In the genomic region with DNA sequence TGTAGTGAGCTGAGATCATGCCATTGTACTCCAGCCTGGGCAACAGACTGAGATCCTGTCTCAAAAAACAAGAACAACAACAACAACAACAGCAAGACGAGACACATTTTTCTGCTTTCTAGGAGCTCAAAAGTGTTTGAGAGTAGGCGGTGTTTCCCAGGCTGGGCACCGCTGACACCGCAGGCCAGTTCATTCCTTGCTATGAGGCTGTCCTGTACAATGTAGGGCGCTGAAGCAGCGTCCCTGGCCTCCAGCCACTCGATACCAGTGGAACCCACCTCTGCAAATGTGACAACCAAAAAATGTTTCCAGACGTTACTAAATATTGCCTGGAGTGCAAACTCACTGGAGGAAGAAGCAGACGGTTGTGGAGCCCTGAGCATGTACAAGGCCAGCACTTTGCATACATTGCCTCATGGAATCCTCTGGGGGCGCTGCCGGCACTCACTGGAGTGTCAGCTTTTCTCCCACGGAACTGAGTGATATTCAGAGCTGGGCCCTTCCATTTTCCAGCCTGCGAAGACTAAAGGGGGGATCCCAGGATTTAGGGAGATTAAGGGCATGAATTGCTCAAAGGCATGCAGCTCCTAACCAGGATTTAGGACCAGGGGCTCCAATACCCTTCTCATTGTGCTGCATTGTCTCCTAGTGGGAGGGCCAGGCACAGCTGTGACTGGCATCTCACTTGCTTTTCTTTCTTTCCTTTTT, we compare ENCODE assay signal across 8 cellular contexts. TPM values are rescaled to one million over a fixed set of nuclear protein-coding genes. Genes with fewer than 3 reads are reported as not detected.
DNase-seq lines count a peak whose midpoint lies in the region; ATAC-seq and TF ChIP-seq lines count a peak whose summit lies in the region.

No MANE protein-coding gene starts in this region.

- H2AK5ac ChIP-seq in IMR-90 (ENCODE audit: low read depth, low read length): no peak overlapping the region

- H3K9me3 Mint-ChIP-seq in activated naive CD8-positive, alpha-beta T cell treated with anti-CD3 and anti-CD28 coated beads, Interleukin-2, amount 10 ng/mL, durations not matched to agents 7 days and 5 days: no peaks in the 10 kb centered on the region

- dilution Hi-C loops in IMR-90 (cut with HindIII; ENCODE audit: low sequenced_read_pairs, unreplicated experiment): no loop called here

- intact Hi-C loops in IMR-90 (cut with micrococcal nuclease) (loop anchor here (10.0 kb wide), 2 partner anchors 61 to 321 kb away; no protein-coding TSS in a partner anchor), left cardiac atrium (cut with DNase I) (no loop called here), psoas muscle (cut with DNase I) (loop anchor here in 1 of 2 donors (10.0 kb wide), 1 partner anchor 91 kb away; no protein-coding TSS in a partner anchor)

- no peak overlapping the region for H3K4me2 ChIP-seq in IMR-90 (ENCODE audit: low read depth, low read length)

- H3K4me3 Mint-ChIP-seq in activated naive CD8-positive, alpha-beta T cell treated with anti-CD3 and anti-CD28 coated beads, Interleukin-2, amount 10 ng/mL, durations not matched to agents 7 days and 5 days: no peak overlapping the region

- H3K4me1 Mint-ChIP-seq in activated naive CD8-positive, alpha-beta T cell treated with anti-CD3 and anti-CD28 coated beads, Interleukin-2, amount 10 ng/mL, durations not matched to agents 7 days and 5 days: peaks cover 16% of the 10 kb centered on the region

- no peaks in the 10 kb centered on the region for H3K36me3 ChIP-seq in IMR-90 (ENCODE audit: control insufficient read depth, insufficient read depth, low read length)
- no peaks in the 10 kb centered on the region for H3K36me3 ChIP-seq in psoas muscle (ENCODE audit: insufficient read depth in 1 of 2, low read depth in 1 of 2)

- H3K4me3 ChIP-seq in IMR-90 (ENCODE audit: insufficient read depth, low read depth, low read length): no peak overlapping the region
- H3K4me3 ChIP-seq in psoas muscle: no peak overlapping the region

- no peak overlapping the region for H3K56ac ChIP-seq in IMR-90 (ENCODE audit: extremely low read depth, insufficient read depth, low read length)

- WGBS in IMR-90 (ENCODE audit: extremely low coverage in 2 of 2, insufficient read length in 1 of 2), 2 experiments: 36% methylated on average over 3 of the region's 13 CpGs; no CpG with 5 or more reads in 1 of the 2 experiments
- 43 to 46% (median 46%) methylated on average over 13 of the region's 13 CpGs for WGBS in psoas muscle, 3 donors

- in situ Hi-C loops in IMR-90 (cut with MboI; ENCODE audit: low sequenced_read_pairs) (no loop called here), SK-MEL-5 (cut with HindIII; ENCODE audit: low pct_unique_long_range_greater_than_20kb, low sequenced_read_pairs) (no loop called here)

- H4K8ac ChIP-seq in IMR-90 (ENCODE audit: low read depth in 2 of 2, low read length in 2 of 2): no peak overlapping the region; a peak in 1 of 4 replicates

- CTCF ChIA-PET in IMR-90 (lab: Yijun Ruan, JAX): interaction anchor here (0.6 to 1.1 kb wide), 3 partner anchors 20 to 381 kb away, joined by 3 to 4 read pairs (median 4); no protein-coding TSS in a partner anchor

- H3K27ac ChIP-seq in IMR-90 (ENCODE audit: insufficient read depth, low read length) (no peak overlapping the region), psoas muscle (no peak overlapping the region)

- H4K20me1 ChIP-seq in IMR-90 (ENCODE audit: insufficient read depth, low read length): peaks cover 12% of the 10 kb centered on the region; the same call in 1 of the 2 replicates

- TF ChIP-seq CTCF in IMR-90 (conservative IDR thresholded peaks at IDR 0.05; ENCODE audit: low read depth, low read length): peak; percentile 70
- peak; percentile 67 for TF ChIP-seq CTCF in psoas muscle (IDR thresholded peaks at IDR 0.05)

- H4K5ac ChIP-seq in IMR-90 (ENCODE audit: low read depth, low read length): no peak overlapping the region

- POLR2A ChIA-PET in IMR-90 (lab: Charles Lee; ENCODE audit: unreplicated experiment): no interaction called here
- POLR2A ChIA-PET in activated naive CD8-positive, alpha-beta T cell treated with anti-CD3 and anti-CD28 coated beads, Interleukin-2, amount 10 ng/mL, durations not matched to agents 7 days and 5 days (lab: Charles Lee): interaction anchor here (0.5 to 5.5 kb wide), 6 partner anchors 22 to 548 kb away, joined by 3 to 40 read pairs (median 4); partner anchors contain the start of genes ATF4 and RPS19BP1

- no peaks in the 10 kb centered on the region for H3K36me3 Mint-ChIP-seq in activated naive CD8-positive, alpha-beta T cell treated with anti-CD3 and anti-CD28 coated beads, Interleukin-2, amount 10 ng/mL, durations not matched to agents 7 days and 5 days

- peaks cover 4% of the 10 kb centered on the region for H3K27me3 Mint-ChIP-seq in activated naive CD8-positive, alpha-beta T cell treated with anti-CD3 and anti-CD28 coated beads, Interleukin-2, amount 10 ng/mL, durations not matched to agents 7 days and 5 days

- no peak overlapping the region for H3K23ac ChIP-seq in IMR-90 (ENCODE audit: low read depth, low read length)

- H3K9ac ChIP-seq in IMR-90 (ENCODE audit: low read depth, low read length): no peak overlapping the region

- ATAC-seq in IMR-90 (ENCODE audit: low read depth): peak; percentile 64
- peak; percentile 64 for ATAC-seq in activated naive CD8-positive, alpha-beta T cell treated with anti-CD3 and anti-CD28 coated beads, Interleukin-2, amount 10 ng/mL, durations not matched to agents 7 days and 5 days (ENCODE audit: low read depth)
- ATAC-seq in left cardiac atrium: peak; percentile 62 to 67
- ATAC-seq in psoas muscle: peak; percentile 76 to 83 (median 78)
- no peak for ATAC-seq in GM18519 (IDR thresholded peaks at IDR 0.05; ENCODE audit: low FRiP score, unreplicated experiment)

- H3K27ac Mint-ChIP-seq in activated naive CD8-positive, alpha-beta T cell treated with anti-CD3 and anti-CD28 coated beads, Interleukin-2, amount 10 ng/mL, durations not matched to agents 7 days and 5 days: no peak overlapping the region

- peak; percentile 50 for TF ChIP-seq RAD21 in IMR-90 (IDR thresholded peaks at IDR 0.05; ENCODE audit: low read length)

- H2BK15ac ChIP-seq in IMR-90 (ENCODE audit: low read depth, low read length): no peak overlapping the region

- H2BK120ac ChIP-seq in IMR-90 (ENCODE audit: low read depth, low read length): no peak overlapping the region

- peaks cover 22% of the 10 kb centered on the region for H3K9me1 ChIP-seq in IMR-90 (ENCODE audit: insufficient read depth, low read length)

- H3K27me3 ChIP-seq in IMR-90 (ENCODE audit: control insufficient read depth, insufficient read depth, low read length) (no peaks in the 10 kb centered on the region), psoas muscle (ENCODE audit: insufficient read depth in 3 of 3, low read length in 2 of 3) (no peaks in the 10 kb centered on the region)

- H3K4me1 ChIP-seq in IMR-90 (ENCODE audit: control insufficient read depth, insufficient read depth, low read length) (peaks cover 13% of the 10 kb centered on the region), psoas muscle (peaks cover 10% of the 10 kb centered on the region)

- H3K14ac ChIP-seq in IMR-90 (replicated peaks; ENCODE audit: low read depth, low read length): no peak overlapping the region

- peak overlapping the region; percentile 85 for H2AFZ ChIP-seq in IMR-90 (replicated peaks; ENCODE audit: low read length, poor library complexity)

- H3K79me1 ChIP-seq in IMR-90 (ENCODE audit: low read depth in 1 of 2, low read length in 2 of 2): peaks cover 0 to 8% of the 10 kb centered on the region in 2 experiments; a peak in 1 of 4 replicates

- H2BK5ac ChIP-seq in IMR-90 (ENCODE audit: low read depth, low read length, poor library complexity, severe bottlenecking): no peak overlapping the region

- H2AK9ac ChIP-seq in IMR-90 (replicated peaks; ENCODE audit: low read depth, low read length, poor library complexity): peak overlapping the region; percentile 62

- DNase-seq in D341Med (ENCODE audit: low spot score) (peak; percentile 83), IMR-90 (peak; percentile 57), SK-MEL-5 (ENCODE audit: low read depth, low spot score) (peak; percentile 89), left cardiac atrium (peak; percentile 77), psoas muscle (peak; percentile 76 to 82), mesenteric fat pad (ENCODE audit: low spot score) (no peak)
- peak; percentile 64 for DNase-seq in activated naive CD8-positive, alpha-beta T cell treated with anti-CD3 and anti-CD28 coated beads, Interleukin-2, amount 10 ng/mL, durations not matched to agents 7 days and 5 days

- H2BK20ac ChIP-seq in IMR-90 (ENCODE audit: low read depth, low read length): no peak overlapping the region

- TF ChIP-seq POLR2A in IMR-90 (IDR thresholded peaks at IDR 0.05; ENCODE audit: low read depth, low read length): no peak

- no peak overlapping the region for H3K18ac ChIP-seq in IMR-90 (ENCODE audit: low read depth, low read length)

- no TSS peak for BruUV-seq in IMR-90 (replicated peaks; lab: Mats Ljungman, UMichigan)

- H3K9me3 ChIP-seq in IMR-90 (ENCODE audit: control insufficient read depth, insufficient read depth, low read length) (no peaks in the 10 kb centered on the region), psoas muscle (no peaks in the 10 kb centered on the region)

- H4K91ac ChIP-seq in IMR-90 (ENCODE audit: insufficient read depth, low read depth, low read length): no peak overlapping the region; the same call in 1 of the 2 replicates

- H3K4ac ChIP-seq in IMR-90 (ENCODE audit: low read depth, low read length): peak overlapping the region; percentile 10; the same call in 1 of the 2 replicates

RNA-seq across cellular contexts. Expression of gene MIEF1, which starts 5.8 kb away (rescaled TPM):
- total RNA-seq in IMR-90 (2012; rRNA removed) (9.7 and 12.2 TPM in 2 replicates), left cardiac atrium (10 to 100 TPM; 18.1 to 29.0 TPM), psoas muscle (10 to 100 TPM in 2 of 4 donors, 1 to 10 TPM in 2; 8.6 to 18.7 (median 13.3) TPM), mesenteric fat pad (42.9 TPM)
- polyA plus RNA-seq in IMR-90 (2012; rRNA removed) (15.0 and 16.9 TPM in 2 replicates), psoas muscle (10 to 100 TPM in 2 of 3 donors, 1 to 10 TPM in 1; 7.4 to 20.9 (median 14.0) TPM)
- polyA plus RNA-seq in IMR-90 (2012; cell fraction: cytosol; rRNA removed): 9.7 and 13.5 TPM in 2 replicates
- polyA plus RNA-seq in IMR-90 (2012; cell fraction: nucleus; rRNA removed; ENCODE audit: low replicate concordance): 8.6 and 12.3 TPM in 2 replicates
- total RNA-seq in SK-MEL-5 (2014; rRNA removed; shearing (Covaris generic)): 34.1 and 35.5 TPM in 2 replicates
- polyA plus RNA-seq in SK-MEL-5 (2015; cell fraction: cytosol; rRNA removed): 58.3 and 69.1 TPM in 2 replicates
- 21.0 and 33.4 TPM in 2 replicates for polyA plus RNA-seq in SK-MEL-5 (2015; cell fraction: nucleus; rRNA removed)
- total RNA-seq in activated naive CD8-positive, alpha-beta T cell treated with anti-CD3 and anti-CD28 coated beads, Interleukin-2, amount 10 ng/mL, durations not matched to agents 7 days and 5 days: 10 to 100 TPM; 33.9 to 40.0 TPM

RNA-seq across cellular contexts. Expression of gene ATF4, which starts 24.1 kb away (rescaled TPM):
- 136 and 148 TPM in 2 replicates for total RNA-seq in IMR-90 (2012; rRNA removed)
- polyA plus RNA-seq in IMR-90 (2012; rRNA removed): 662 and 949 TPM in 2 replicates
- 533 and 881 TPM in 2 replicates for polyA plus RNA-seq in IMR-90 (2012; cell fraction: cytosol; rRNA removed)
- 1,013 and 1,510 TPM in 2 replicates for polyA plus RNA-seq in IMR-90 (2012; cell fraction: nucleus; rRNA removed; ENCODE audit: low replicate concordance)
- total RNA-seq in SK-MEL-5 (2014; rRNA removed; shearing (Covaris generic)): 794 and 900 TPM in 2 replicates
- 1,242 and 1,298 TPM in 2 replicates for polyA plus RNA-seq in SK-MEL-5 (2015; cell fraction: cytosol; rRNA removed)
- polyA plus RNA-seq in SK-MEL-5 (2015; cell fraction: nucleus; rRNA removed): 960 and 1,056 TPM in 2 replicates
- total RNA-seq in activated naive CD8-positive, alpha-beta T cell treated with anti-CD3 and anti-CD28 coated beads, Interleukin-2, amount 10 ng/mL, durations not matched to agents 7 days and 5 days: 100 to 1,000 TPM; 413 to 424 TPM
- total RNA-seq in left cardiac atrium: 100 to 1,000 TPM; 203 to 294 TPM
- 100 to 1,000 TPM; 246 to 839 (median 408) TPM for total RNA-seq in psoas muscle
- 1,000 to 10,000 TPM; 1,006 to 1,369 (median 1,295) TPM for polyA plus RNA-seq in psoas muscle
- total RNA-seq in mesenteric fat pad: 574 TPM

RNA-seq across cellular contexts. Expression of gene RPS19BP1, which starts 36.3 kb away (rescaled TPM):
- 33.0 and 33.6 TPM in 2 replicates for total RNA-seq in IMR-90 (2012; rRNA removed)
- polyA plus RNA-seq in IMR-90 (2012; rRNA removed): 95.4 and 117 TPM in 2 replicates
- polyA plus RNA-seq in IMR-90 (2012; cell fraction: cytosol; rRNA removed): 117 and 206 TPM in 2 replicates
- polyA plus RNA-seq in IMR-90 (2012; cell fraction: nucleus; rRNA removed; ENCODE audit: low replicate concordance): 65.7 and 74.5 TPM in 2 replicates
- total RNA-seq in SK-MEL-5 (2014; rRNA removed; shearing (Covaris generic)): 173 and 176 TPM in 2 replicates
- polyA plus RNA-seq in SK-MEL-5 (2015; cell fraction: cytosol; rRNA removed): 196 and 243 TPM in 2 replicates
- 90.0 and 127 TPM in 2 replicates for polyA plus RNA-seq in SK-MEL-5 (2015; cell fraction: nucleus; rRNA removed)
- total RNA-seq in activated naive CD8-positive, alpha-beta T cell treated with anti-CD3 and anti-CD28 coated beads, Interleukin-2, amount 10 ng/mL, durations not matched to agents 7 days and 5 days: 10 to 100 TPM; 66.5 to 71.4 TPM
- 10 to 100 TPM; 66.1 to 70.7 TPM for total RNA-seq in left cardiac atrium
- total RNA-seq in psoas muscle: 10 to 100 TPM; 34.0 to 52.6 (median 42.6) TPM
- 100 to 1,000 TPM; 143 to 313 (median 186) TPM for polyA plus RNA-seq in psoas muscle
- 77.9 TPM for total RNA-seq in mesenteric fat pad

RNA-seq across cellular contexts. Expression of gene MGAT3, which starts 39.5 kb away (rescaled TPM):
- total RNA-seq in IMR-90 (2012; rRNA removed): 0.28 and 0.36 TPM in 2 replicates
- polyA plus RNA-seq in IMR-90 (2012; rRNA removed): 1.1 TPM in 2 replicates
- 0.38 and 0.99 TPM in 2 replicates for polyA plus RNA-seq in IMR-90 (2012; cell fraction: cytosol; rRNA removed)
- 1.0 and 1.5 TPM in 2 replicates for polyA plus RNA-seq in IMR-90 (2012; cell fraction: nucleus; rRNA removed; ENCODE audit: low replicate concordance)
- 0.90 and 0.98 TPM in 2 replicates for total RNA-seq in SK-MEL-5 (2014; rRNA removed; shearing (Covaris generic))
- polyA plus RNA-seq in SK-MEL-5 (2015; cell fraction: cytosol; rRNA removed): 2.3 and 2.8 TPM in 2 replicates
- 0.15 and 0.96 TPM in 2 replicates for polyA plus RNA-seq in SK-MEL-5 (2015; cell fraction: nucleus; rRNA removed)
- 1 to 10 TPM; 7.0 to 7.2 TPM for total RNA-seq in activated naive CD8-positive, alpha-beta T cell treated with anti-CD3 and anti-CD28 coated beads, Interleukin-2, amount 10 ng/mL, durations not matched to agents 7 days and 5 days
- 10 to 100 TPM; 11.6 to 13.7 TPM for total RNA-seq in left cardiac atrium
- 1 to 10 TPM; 1.4 to 2.2 (median 1.8) TPM for total RNA-seq in psoas muscle
- polyA plus RNA-seq in psoas muscle: under 1 TPM; 0.53 to 0.65 (median 0.56) TPM
- 43.8 TPM for total RNA-seq in mesenteric fat pad
